In genomic region chr6:122416825-122417224, GRCh38 we compare ENCODE assay signal across 18 cellular contexts.
"Had no signal": no experiment of that assay in that cellular context is flagged by ENCODE, and none has a peak within 500 bp of the region (broad histone marks: within the 10 kb centered on the region; RNA-seq: fewer than 3 reads in every experiment).

No MANE protein-coding gene starts in this region.

- ATAC-seq: activated CD8-positive, alpha-beta memory T cell treated with anti-CD3 and anti-CD28 coated beads, Interleukin-2, amount 10 ng/mL, durations not matched to agents 7 days and 5 days; effector memory CD8-positive, alpha-beta T cell; lower lobe of right lung; sciatic nerve; stimulated activated naive B cell treated with anti-CD40 and anti-IgM and Interleukin-4, amounts not matched to agents 10 μg/mL and 1 μg/mL and 100 μg/mL, for 72 hours had no signal

- DNase-seq: activated B cell treated with CpG ODN at 0.5 μM for 24 hours; activated CD4-positive, alpha-beta memory T cell treated with anti-CD3 and anti-CD28 coated beads for 36 hours; activated CD4-positive, alpha-beta T cell treated with anti-CD3 and anti-CD28 coated beads for 4 hours; activated CD8-positive, alpha-beta memory T cell treated with anti-CD3 and anti-CD28 coated beads, Interleukin-2, amount 10 ng/mL, durations not matched to agents 7 days and 5 days; effector memory CD8-positive, alpha-beta T cell; esophagus squamous epithelium; lower lobe of right lung; spleen; stimulated activated naive B cell treated with anti-CD40 and anti-IgM and Interleukin-4, amounts not matched to agents 10 μg/mL and 1 μg/mL and 100 μg/mL, for 72 hours; T-helper 1 cell; T-helper 9 cell; upper lobe of left lung had no signal

- H3K4me3 ChIP-seq: esophagus squamous epithelium, hepatocyte, lower lobe of right lung, prostate gland, spleen, thoracic aorta, upper lobe of left lung had no signal

- H3K27ac ChIP-seq: esophagus squamous epithelium, hepatocyte, lower lobe of right lung, prostate gland, spleen, thoracic aorta, upper lobe of left lung had no signal

- H2AFZ ChIP-seq: hepatocyte had no signal

- H3K4me1 Mint-ChIP-seq: activated B cell treated with CpG ODN at 0.5 μM for 24 hours; mesothelial cell of epicardium; stimulated activated naive B cell treated with anti-CD40 and anti-IgM and Interleukin-4, amounts not matched to agents 10 μg/mL and 1 μg/mL and 100 μg/mL, for 72 hours had no signal

- H3K9me3 ChIP-seq: esophagus squamous epithelium, lower lobe of right lung, prostate gland, spleen, thoracic aorta, upper lobe of left lung had no signal

- H3K4me1 ChIP-seq: esophagus squamous epithelium, lower lobe of right lung, prostate gland, spleen, upper lobe of left lung had no signal

- H3K36me3 ChIP-seq: prostate gland, thoracic aorta had no signal

- H3K27ac Mint-ChIP-seq: activated B cell treated with CpG ODN at 0.5 μM for 24 hours; activated CD4-positive, alpha-beta memory T cell treated with anti-CD3 and anti-CD28 coated beads for 36 hours; activated CD8-positive, alpha-beta memory T cell treated with anti-CD3 and anti-CD28 coated beads, Interleukin-2, amount 10 ng/mL, durations not matched to agents 7 days and 5 days; activated naive CD8-positive, alpha-beta T cell; effector memory CD8-positive, alpha-beta T cell; mesothelial cell of epicardium; stimulated activated naive B cell treated with anti-CD40 and anti-IgM and Interleukin-4, amounts not matched to agents 10 μg/mL and 1 μg/mL and 100 μg/mL, for 72 hours had no signal

- H3K4me2 ChIP-seq: hepatocyte had no signal

- H3K27me3 Mint-ChIP-seq: activated B cell treated with CpG ODN at 0.5 μM for 24 hours; activated CD4-positive, alpha-beta memory T cell treated with anti-CD3 and anti-CD28 coated beads for 36 hours; activated CD8-positive, alpha-beta memory T cell treated with anti-CD3 and anti-CD28 coated beads, Interleukin-2, amount 10 ng/mL, durations not matched to agents 7 days and 5 days; activated naive CD8-positive, alpha-beta T cell; effector memory CD8-positive, alpha-beta T cell; stimulated activated naive B cell treated with anti-CD40 and anti-IgM and Interleukin-4, amounts not matched to agents 10 μg/mL and 1 μg/mL and 100 μg/mL, for 72 hours had no signal

- H3K9me3 Mint-ChIP-seq: activated B cell treated with CpG ODN at 0.5 μM for 24 hours; activated CD4-positive, alpha-beta memory T cell treated with anti-CD3 and anti-CD28 coated beads for 36 hours; effector memory CD8-positive, alpha-beta T cell; mesothelial cell of epicardium; stimulated activated naive B cell treated with anti-CD40 and anti-IgM and Interleukin-4, amounts not matched to agents 10 μg/mL and 1 μg/mL and 100 μg/mL, for 72 hours had no signal

- H3K4me3 Mint-ChIP-seq: activated B cell treated with CpG ODN at 0.5 μM for 24 hours; activated CD4-positive, alpha-beta memory T cell treated with anti-CD3 and anti-CD28 coated beads for 36 hours; activated CD8-positive, alpha-beta memory T cell treated with anti-CD3 and anti-CD28 coated beads, Interleukin-2, amount 10 ng/mL, durations not matched to agents 7 days and 5 days; activated naive CD8-positive, alpha-beta T cell; effector memory CD8-positive, alpha-beta T cell; mesothelial cell of epicardium; stimulated activated naive B cell treated with anti-CD40 and anti-IgM and Interleukin-4, amounts not matched to agents 10 μg/mL and 1 μg/mL and 100 μg/mL, for 72 hours had no signal

- H3K27me3 ChIP-seq: esophagus squamous epithelium, hepatocyte, spleen, upper lobe of left lung had no signal
